28 cellular contexts compared by ENCODE assay signal in genomic region chr17:73187203-73187769, GRCh38. TPM values are rescaled to one million over a fixed set of nuclear protein-coding genes. Genes with fewer than 3 reads are reported as not detected.
DNase-seq lines count a peak whose midpoint lies in the region; TF ChIP-seq lines count a peak whose summit lies in the region.
"Had no signal": no experiment of that assay in that cellular context is flagged by ENCODE, and none has a peak within 500 bp of the region (broad histone marks: within the 10 kb centered on the region; RNA-seq: fewer than 3 reads in every experiment).

No MANE protein-coding gene starts in this region.

- CTCF ChIA-PET in Caco-2 (lab: Charles Lee), result no interaction called here

- H3K27me3 Mint-ChIP-seq in Caco-2 (ENCODE audit: insufficient read depth, unreplicated experiment), result no peaks in the 10 kb centered on the region
- H3K27me3 Mint-ChIP-seq: activated B cell treated with CpG ODN at 0.5 μM for 24 hours; activated naive CD8-positive, alpha-beta T cell; CD4-positive, CD25-positive, alpha-beta regulatory T cell had no signal

- H3K4me1 Mint-ChIP-seq in Caco-2 (ENCODE audit: low read depth, unreplicated experiment), result peaks cover 26% of the 10 kb centered on the region

- intact Hi-C loops in Caco-2 (cut with micrococcal nuclease; ENCODE audit: unreplicated experiment), result loop anchor here (2.0 kb wide), 1 partner anchor 30 kb away; no protein-coding TSS in a partner anchor
- intact Hi-C loops in colonic mucosa (cut with DNase I), result loop anchor here (5.0 to 10.0 kb wide), 3 partner anchors 202 to 622 kb away; no protein-coding TSS in a partner anchor
- intact Hi-C loops in prostate gland (cut with DNase I), result no loop called here

- TF ChIP-seq POLR2A in prostate gland (IDR thresholded peaks at IDR 0.05), result no peak

- H3K4me1 ChIP-seq in Caco-2 (peaks cover 21% of the 10 kb centered on the region), colonic mucosa (peaks cover 4% of the 10 kb centered on the region), prostate gland (replicated peaks) (peaks cover 7% of the 10 kb centered on the region)
- H3K4me1 ChIP-seq: gastrocnemius medialis had no signal

- H3K9me3 ChIP-seq in Caco-2 (peaks cover 15% of the 10 kb centered on the region), colonic mucosa (no peaks in the 10 kb centered on the region), prostate gland (no peaks in the 10 kb centered on the region)
- H3K9me3 ChIP-seq: gastrocnemius medialis, SJSA1, spleen, thyroid gland had no signal

- peaks cover 51% of the 10 kb centered on the region for H3K36me3 Mint-ChIP-seq in Caco-2 (ENCODE audit: insufficient read depth, unreplicated experiment)
- H3K36me3 Mint-ChIP-seq: activated naive CD8-positive, alpha-beta T cell; CD4-positive, CD25-positive, alpha-beta regulatory T cell; immature natural killer cell had no signal

- TF ChIP-seq CTCF in Caco-2 (IDR thresholded peaks at IDR 0.05; ENCODE audit: insufficient read depth in 1 of 2, low read depth in 1 of 2, low read length in 1 of 2, severe bottlenecking in 1 of 2, unreplicated experiment in 1 of 2) (no peak), colonic mucosa (IDR thresholded peaks at IDR 0.05) (no peak), prostate gland (IDR thresholded peaks at IDR 0.05) (no peak)

- 45% methylated on average over 9 of the region's 9 CpGs for WGBS in prostate gland

- H3K27me3 ChIP-seq in Caco-2 (replicated peaks; ENCODE audit: control insufficient read depth, insufficient read depth, low read length) (no peaks in the 10 kb centered on the region), colonic mucosa (no peaks in the 10 kb centered on the region), prostate gland (replicated peaks; ENCODE audit: insufficient read depth) (no peaks in the 10 kb centered on the region)
- H3K27me3 ChIP-seq: gastrocnemius medialis, SJSA1, spleen, thyroid gland had no signal

- no TSS peak for BruUV-seq in Caco-2 (replicated peaks; lab: Mats Ljungman, UMichigan)

- DNase-seq in Caco-2, result peak; percentile 80 to 85
- DNase-seq in HuH-7.5 (ENCODE audit: low spot score), result peak; percentile 72
- DNase-seq in colonic mucosa, result peak; percentile 49
- DNase-seq in prostate gland (ENCODE audit: low spot score), result peak; percentile 28
- DNase-seq in activated CD4-positive, alpha-beta T cell treated with anti-CD3 and anti-CD28 coated beads for 4 hours, result no peak
- DNase-seq in GM03348 (ENCODE audit: low spot score), result no peak
- DNase-seq in AML-193 (lab: John Stamatoyannopoulos, UW), result no peak
- DNase-seq: activated B cell treated with CpG ODN at 0.5 μM for 24 hours; activated CD4-positive, alpha-beta T cell treated with anti-CD3 and anti-CD28 coated beads, Interleukin-2, amount 50 U/mL, for 1 hour; activated effector memory CD4-positive, alpha-beta T cell treated with anti-CD3 and anti-CD28 coated beads, Interleukin-2, amount 50 U/mL, for 16 hours; activated T-cell treated with anti-CD3 and anti-CD28 coated beads, Interleukin-2, amount 50 U/mL, for 1 hour; CD4-positive, CD25-positive, alpha-beta regulatory T cell; EL; gastrocnemius medialis; immature natural killer cell; NCI-H1436; NCI-H446 treated with DMSO at 0.1 percent for 48 hours; OCI-M1; posterior cingulate gyrus; right cardiac atrium; spleen; thyroid gland had no signal

- H3K27ac ChIP-seq in colonic mucosa, result no peak overlapping the region
- H3K27ac ChIP-seq in prostate gland, result no peak overlapping the region
- H3K27ac ChIP-seq: gastrocnemius medialis, RWPE1, SJSA1, thyroid gland had no signal

- H3K9ac ChIP-seq in colonic mucosa (ENCODE audit: low read depth in 2 of 2, low read length in 2 of 2), result no peak overlapping the region

- no peak overlapping the region for H3K4me3 Mint-ChIP-seq in Caco-2 (ENCODE audit: unreplicated experiment)
- H3K4me3 Mint-ChIP-seq: activated B cell treated with CpG ODN at 0.5 μM for 24 hours; activated naive CD8-positive, alpha-beta T cell; CD4-positive, CD25-positive, alpha-beta regulatory T cell; immature natural killer cell had no signal

- no peak overlapping the region for H3K4me3 ChIP-seq in Caco-2 (ENCODE audit: low read depth, low read length)
- H3K4me3 ChIP-seq in colonic mucosa, result no peak overlapping the region
- no peak overlapping the region for H3K4me3 ChIP-seq in prostate gland
- H3K4me3 ChIP-seq: gastrocnemius medialis, GM12878, SJSA1, spleen, thyroid gland had no signal

- peaks cover 46% of the 10 kb centered on the region for H3K9me3 Mint-ChIP-seq in Caco-2 (ENCODE audit: unreplicated experiment)
- H3K9me3 Mint-ChIP-seq: activated B cell treated with CpG ODN at 0.5 μM for 24 hours; CD4-positive, CD25-positive, alpha-beta regulatory T cell; immature natural killer cell had no signal

- peak overlapping the region; percentile 2 for H3K27ac Mint-ChIP-seq in Caco-2 (ENCODE audit: unreplicated experiment)
- H3K27ac Mint-ChIP-seq: activated B cell treated with CpG ODN at 0.5 μM for 24 hours; activated naive CD8-positive, alpha-beta T cell; CD4-positive, CD25-positive, alpha-beta regulatory T cell had no signal

- no peaks in the 10 kb centered on the region for H3K36me3 ChIP-seq in Caco-2 (ENCODE audit: control insufficient read depth, insufficient read depth, low read length)
- H3K36me3 ChIP-seq in colonic mucosa, result no peaks in the 10 kb centered on the region
- H3K36me3 ChIP-seq in prostate gland, result no peaks in the 10 kb centered on the region
- H3K36me3 ChIP-seq: gastrocnemius medialis, spleen, thyroid gland had no signal

- POLR2A ChIA-PET in Caco-2 (lab: Charles Lee), result no interaction called here

RNA-seq across cellular contexts. Expression of gene COG1, which starts 5.6 kb away (rescaled TPM):
- 36.8 and 37.3 TPM in 2 replicates for total RNA-seq in Caco-2 (2022)
- total RNA-seq in colonic mucosa, result 10 to 100 TPM; 41.0 to 41.2 TPM
- 10 to 100 TPM; 34.6 to 52.5 TPM for total RNA-seq in prostate gland

RNA-seq across cellular contexts. Expression of gene SSTR2, which starts 22.5 kb away (rescaled TPM):
- total RNA-seq in Caco-2 (2022), result 0.14 and 0.32 TPM in 2 replicates
- total RNA-seq in colonic mucosa, result under 1 TPM; 0.74 to 0.90 TPM
- total RNA-seq in prostate gland, result under 1 TPM; 0.40 to 0.46 TPM
- total RNA-seq: endothelial cell of umbilical vein, fibroblast of lung had no signal

Comparison
In these comparisons a context has a peak if more than half of its experiments do, and no peak if none do; other contexts are left out.
1. DNase-seq: peak in Caco-2 (2 of 2), HuH-7.5 (single experiment), colonic mucosa (single experiment) and prostate gland (single experiment); none in activated CD4-positive, alpha-beta T cell treated with anti-CD3 and anti-CD28 coated beads for 4 hours (0 of 2), GM03348 (single experiment) and AML-193 (0 of 2).